8 cellular contexts compared by ENCODE assay signal in the genomic region with DNA sequence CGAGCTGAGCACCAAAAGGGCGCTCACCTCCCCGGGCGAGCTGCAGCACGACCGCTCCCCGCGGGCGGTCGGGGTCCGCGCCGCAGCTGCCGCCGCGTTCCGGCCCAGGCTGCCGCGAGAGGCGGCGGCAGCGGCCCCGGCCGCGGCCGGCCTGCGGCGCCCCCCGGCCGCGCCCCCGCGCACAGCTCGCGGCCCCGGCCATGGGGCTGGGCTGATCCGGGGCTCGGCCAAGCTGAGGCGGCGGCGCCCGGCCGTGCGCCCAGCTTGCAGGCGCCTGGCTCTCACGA. TPM values are rescaled to one million over a fixed set of nuclear protein-coding genes. Genes with fewer than 3 reads are reported as not detected.
DNase-seq lines count a peak whose midpoint lies in the region; ATAC-seq and TF ChIP-seq lines count a peak whose summit lies in the region.

No MANE protein-coding gene starts in this region.

- H3K4me1 ChIP-seq in hepatocyte (ENCODE audit: insufficient read depth) = peaks cover 13% of the 10 kb centered on the region

- H3K27me3 Mint-ChIP-seq in activated B cell treated with CpG ODN at 0.5 μM for 24 hours = no peaks in the 10 kb centered on the region

- peaks cover 11% of the 10 kb centered on the region for H4K20me1 ChIP-seq in hepatocyte (ENCODE audit: insufficient read depth, poor library complexity, severe bottlenecking)

- WGBS in hepatocyte (ENCODE audit: low lambda C conversion rate, missing lambda C conversion rate) = under 1% methylated on average over 15 of the region's 46 CpGs

- H3K4me2 ChIP-seq in hepatocyte = peak overlapping the region; percentile 91

- no peaks in the 10 kb centered on the region for H3K9me3 ChIP-seq in hepatocyte (ENCODE audit: low read depth)

- H3K27ac ChIP-seq in hepatocyte = peak overlapping the region; percentile 67

- H3K4me1 Mint-ChIP-seq in activated B cell treated with CpG ODN at 0.5 μM for 24 hours = peaks cover 24% of the 10 kb centered on the region
- H3K4me1 Mint-ChIP-seq in stimulated activated effector memory CD8-positive, alpha-beta T cell treated with anti-CD3 and anti-CD28 coated beads, Interleukin-12 subunit alpha, Interleukin-12 subunit beta, amount 100 ng/mL, for 72 hours = peaks cover 25% of the 10 kb centered on the region

- POLR2A ChIA-PET in activated B cell treated with CpG ODN at 0.5 μM for 24 hours (lab: Charles Lee) = interaction anchor here (1.0 to 5.5 kb wide), 7 partner anchors 9 to 778 kb away, joined by 4 to 38 read pairs (median 13); partner anchors contain the start of genes HENMT1, PRPF38B and SLC25A24

- TF ChIP-seq CTCF in activated B cell treated with CpG ODN at 0.5 μM for 24 hours (IDR thresholded peaks at IDR 0.05) (no peak), hepatocyte (IDR thresholded peaks at IDR 0.05; ENCODE audit: poor library complexity) (no peak)

- peaks cover 40% of the 10 kb centered on the region for H3K79me2 ChIP-seq in hepatocyte

- ATAC-seq in activated CD4-positive, CD25-positive, alpha-beta regulatory T cell treated with anti-CD3 and anti-CD28 coated beads, Interleukin-2, amount 50 U/mL, for 24 hours = peak; percentile 18 to 35
- peak; percentile 32 for ATAC-seq in HG03064 (IDR thresholded peaks at IDR 0.05; ENCODE audit: low read depth, unreplicated experiment)
- peak; percentile 42 for ATAC-seq in activated B cell treated with CpG ODN at 0.5 μM for 24 hours (ENCODE audit: low read depth)
- ATAC-seq in stimulated activated effector memory CD8-positive, alpha-beta T cell treated with anti-CD3 and anti-CD28 coated beads, Interleukin-12 subunit alpha, Interleukin-12 subunit beta, amount 100 ng/mL, for 72 hours = peak; percentile 58

- H3K9me2 ChIP-seq in hepatocyte (replicated peaks; ENCODE audit: insufficient read depth) = no peaks in the 10 kb centered on the region

- intact Hi-C loops in activated B cell treated with CpG ODN at 0.5 μM for 24 hours (cut with micrococcal nuclease) = loop anchor here (2.0 to 5.0 kb wide), 4 partner anchors 101 to 775 kb away; partner anchors contain the start of genes HENMT1, PRPF38B and SLC25A24

- H2AFZ ChIP-seq in hepatocyte = peak overlapping the region; percentile 87

- H3K9me3 Mint-ChIP-seq in activated B cell treated with CpG ODN at 0.5 μM for 24 hours = no peaks in the 10 kb centered on the region
- no peaks in the 10 kb centered on the region for H3K9me3 Mint-ChIP-seq in stimulated activated effector memory CD8-positive, alpha-beta T cell treated with anti-CD3 and anti-CD28 coated beads, Interleukin-12 subunit alpha, Interleukin-12 subunit beta, amount 100 ng/mL, for 72 hours

- peak overlapping the region; percentile 90 for H3K27ac Mint-ChIP-seq in activated B cell treated with CpG ODN at 0.5 μM for 24 hours
- H3K27ac Mint-ChIP-seq in stimulated activated effector memory CD8-positive, alpha-beta T cell treated with anti-CD3 and anti-CD28 coated beads, Interleukin-12 subunit alpha, Interleukin-12 subunit beta, amount 100 ng/mL, for 72 hours = no peak overlapping the region

- CTCF ChIA-PET in activated B cell treated with CpG ODN at 0.5 μM for 24 hours (lab: Charles Lee) = interaction anchor here (0.7 to 7.2 kb wide), 12 partner anchors 9 to 778 kb away, joined by 3 to 237 read pairs (median 7); partner anchors contain the start of genes HENMT1 and SLC25A24

- peak overlapping the region; percentile 93 for H3K4me3 Mint-ChIP-seq in activated B cell treated with CpG ODN at 0.5 μM for 24 hours
- peak overlapping the region; percentile 92 for H3K4me3 Mint-ChIP-seq in stimulated activated effector memory CD8-positive, alpha-beta T cell treated with anti-CD3 and anti-CD28 coated beads, Interleukin-12 subunit alpha, Interleukin-12 subunit beta, amount 100 ng/mL, for 72 hours

- peak overlapping the region; percentile 86 for H3K4me3 ChIP-seq in hepatocyte

- no peaks in the 10 kb centered on the region for H3K27me3 ChIP-seq in hepatocyte

- peaks cover 1% of the 10 kb centered on the region for H3K36me3 Mint-ChIP-seq in activated B cell treated with CpG ODN at 0.5 μM for 24 hours (ENCODE audit: low read depth)
- peaks cover 12% of the 10 kb centered on the region for H3K36me3 Mint-ChIP-seq in stimulated activated effector memory CD8-positive, alpha-beta T cell treated with anti-CD3 and anti-CD28 coated beads, Interleukin-12 subunit alpha, Interleukin-12 subunit beta, amount 100 ng/mL, for 72 hours

- H3K36me3 ChIP-seq in hepatocyte (replicated peaks; ENCODE audit: insufficient read depth, low read depth) = no peaks in the 10 kb centered on the region

- DNase-seq in activated CD4-positive, CD25-positive, alpha-beta regulatory T cell treated with anti-CD3 and anti-CD28 coated beads, Interleukin-2, amount 50 U/mL, for 72 hours = no peak
- DNase-seq in activated B cell treated with CpG ODN at 0.5 μM for 24 hours = peak; percentile 42
- DNase-seq in hepatocyte (ENCODE audit: low spot score) = no peak
- no peak for DNase-seq in stimulated activated effector memory CD8-positive, alpha-beta T cell treated with anti-CD3 and anti-CD28 coated beads, Interleukin-12 subunit alpha, Interleukin-12 subunit beta, amount 100 ng/mL, for 72 hours (ENCODE audit: low spot score in 2 of 2)
- DNase-seq in NCI-H1048 (lab: John Stamatoyannopoulos, UW) = no peak
- no peak for DNase-seq in NCI-H510A (lab: John Stamatoyannopoulos, UW)

RNA-seq across cellular contexts. Expression of gene EEIG2, which starts 0.2 kb away (rescaled TPM):
- 7.0 and 7.1 TPM in 2 replicates for total RNA-seq in activated B cell treated with CpG ODN at 0.5 μM for 24 hours
- 16.0 and 16.1 TPM in 2 replicates for total RNA-seq in hepatocyte
- polyA plus RNA-seq in hepatocyte = 3.6 and 5.1 TPM in 2 replicates
